Comparison of ENCODE assay signal across 12 cellular contexts in genomic region chr11:122661182-122661945, GRCh38. TPM values are rescaled to one million over a fixed set of nuclear protein-coding genes. Genes with fewer than 3 reads are reported as not detected.
DNase-seq lines count a peak whose midpoint lies in the region; ATAC-seq and TF ChIP-seq lines count a peak whose summit lies in the region.
"Had no signal": no experiment of that assay in that cellular context is flagged by ENCODE, and none has a peak within 500 bp of the region (broad histone marks: within the 10 kb centered on the region; RNA-seq: fewer than 3 reads in every experiment).

No MANE protein-coding gene starts in this region.

- no peak for ATAC-seq in GM18873 (IDR thresholded peaks at IDR 0.05; ENCODE audit: low FRiP score, unreplicated experiment)
- ATAC-seq in HG03039 (IDR thresholded peaks at IDR 0.05; ENCODE audit: unreplicated experiment) = no peak
- no peak for ATAC-seq in GM18520 (IDR thresholded peaks at IDR 0.05; ENCODE audit: unreplicated experiment)
- ATAC-seq: activated CD8-positive, alpha-beta T cell treated with anti-CD3 and anti-CD28 coated beads for 36 hours; heart left ventricle had no signal

- H3K27ac Mint-ChIP-seq in nephron progenitor cell = no peak overlapping the region
- H3K27ac Mint-ChIP-seq: activated CD8-positive, alpha-beta T cell treated with anti-CD3 and anti-CD28 coated beads for 36 hours had no signal

- H3K4me1 Mint-ChIP-seq in nephron progenitor cell = peaks cover 84% of the 10 kb centered on the region

- no peak overlapping the region for H3K4me3 ChIP-seq in esophagus muscularis mucosa
- H3K4me3 ChIP-seq: ascending aorta, heart left ventricle had no signal

- 94% methylated on average over 7 of the region's 7 CpGs for WGBS in esophagus muscularis mucosa

- TF ChIP-seq EP300 in esophagus muscularis mucosa (IDR thresholded peaks at IDR 0.05) = no peak

- peak overlapping the region; percentile 3 for H3K4me3 Mint-ChIP-seq in nephron progenitor cell
- H3K4me3 Mint-ChIP-seq: activated CD8-positive, alpha-beta T cell treated with anti-CD3 and anti-CD28 coated beads for 36 hours; naive B cell had no signal

- H3K36me3 Mint-ChIP-seq in nephron progenitor cell (ENCODE audit: low read depth) = peaks cover 4% of the 10 kb centered on the region
- H3K36me3 Mint-ChIP-seq: naive B cell had no signal

- H3K27me3 Mint-ChIP-seq in nephron progenitor cell (ENCODE audit: low read depth, poor library complexity) = peaks cover 6% of the 10 kb centered on the region
- H3K27me3 Mint-ChIP-seq: activated CD8-positive, alpha-beta T cell treated with anti-CD3 and anti-CD28 coated beads for 36 hours had no signal

- DNase-seq in EL = peak; percentile 94
- DNase-seq in NCI-H2029 (lab: John Stamatoyannopoulos, UW) = peak; percentile 86
- DNase-seq in amniotic stem cell (lab: John Stamatoyannopoulos, UW) = peak; percentile 81
- DNase-seq in nephron progenitor cell = peak; percentile 21
- no peak for DNase-seq in esophagus muscularis mucosa (ENCODE audit: extremely low spot score)
- DNase-seq: activated CD8-positive, alpha-beta T cell treated with anti-CD3 and anti-CD28 coated beads for 36 hours; heart left ventricle; naive B cell had no signal

- no peak for TF ChIP-seq POLR2A in esophagus muscularis mucosa (IDR thresholded peaks at IDR 0.05; ENCODE audit: low read depth)

- TF ChIP-seq CTCF in nephron progenitor cell (IDR thresholded peaks at IDR 0.05) (no peak), esophagus muscularis mucosa (IDR thresholded peaks at IDR 0.05) (no peak)

- peaks cover 6 to 10% (median 9%) of the 10 kb centered on the region in 4 donors for H3K4me1 ChIP-seq in esophagus muscularis mucosa

- no peaks in the 10 kb centered on the region for H3K27me3 ChIP-seq in esophagus muscularis mucosa
- H3K27me3 ChIP-seq: ascending aorta, heart left ventricle had no signal

- H3K36me3 ChIP-seq in esophagus muscularis mucosa = no peaks in the 10 kb centered on the region
- H3K36me3 ChIP-seq: ascending aorta, heart left ventricle had no signal

- H3K27ac ChIP-seq in esophagus muscularis mucosa (replicated peaks in 1 of 4) = no peak overlapping the region
- H3K27ac ChIP-seq: ascending aorta, heart left ventricle had no signal

- H3K9me3 Mint-ChIP-seq in nephron progenitor cell = peaks cover 4% of the 10 kb centered on the region
- H3K9me3 Mint-ChIP-seq: activated CD8-positive, alpha-beta T cell treated with anti-CD3 and anti-CD28 coated beads for 36 hours; naive B cell had no signal

- intact Hi-C loops in esophagus muscularis mucosa (cut with DNase I) = no loop called here

- no peaks in the 10 kb centered on the region for H3K9me3 ChIP-seq in esophagus muscularis mucosa
- H3K9me3 ChIP-seq: ascending aorta, heart left ventricle had no signal

RNA-seq across cellular contexts. Expression of gene UBASH3B, which starts 5.8 kb away (rescaled TPM):
- total RNA-seq in esophagus muscularis mucosa = 1 to 10 TPM in 3 of 4 donors, under 1 TPM in 1; 0.42 to 6.8 (median 1.7) TPM
